In the genomic region with DNA sequence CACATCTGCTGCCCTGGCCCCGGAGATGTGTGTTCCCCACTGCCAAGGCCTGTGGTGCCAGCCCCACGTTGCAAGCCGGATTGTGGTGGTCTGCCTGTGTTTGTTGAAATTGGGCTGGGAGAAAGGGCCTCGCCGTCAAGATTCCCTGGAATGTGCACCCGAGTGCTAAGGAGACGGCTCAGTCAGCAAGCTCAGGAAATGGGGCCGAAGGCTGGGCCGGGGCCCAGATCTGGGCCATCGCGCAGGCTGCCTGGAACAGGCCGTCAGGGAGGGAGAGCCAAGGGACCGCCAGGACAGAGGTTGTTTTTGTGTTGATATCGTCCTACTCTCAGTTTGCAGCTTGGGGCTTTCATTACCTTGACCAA, we compare ENCODE assay signal across 19 cellular contexts.
DNase-seq lines count a peak whose midpoint lies in the region; ATAC-seq and TF ChIP-seq lines count a peak whose summit lies in the region.
"Had no signal": no experiment of that assay in that cellular context is flagged by ENCODE, and none has a peak within 500 bp of the region (broad histone marks: within the 10 kb centered on the region; RNA-seq: fewer than 3 reads in every experiment).

No MANE protein-coding gene starts in this region.

- H4K20me1 ChIP-seq in fibroblast of lung (ENCODE audit: control insufficient read depth, extremely low read depth, insufficient read depth, low read length) = no peaks in the 10 kb centered on the region

- H2AFZ ChIP-seq in fibroblast of lung (ENCODE audit: low read length) = peak overlapping the region; percentile 6

- H3K36me3 ChIP-seq in adipocyte (ENCODE audit: control insufficient read depth, insufficient read depth, low read length, severe bottlenecking) = no peaks in the 10 kb centered on the region
- H3K36me3 ChIP-seq in fibroblast of lung (ENCODE audit: control insufficient read depth, insufficient read depth, low read length) = no peaks in the 10 kb centered on the region
- H3K36me3 ChIP-seq: Peyer's patch, spleen had no signal

- H3K4me1 ChIP-seq in adipocyte (ENCODE audit: control insufficient read depth, insufficient read depth, low read length) (peaks cover 13% of the 10 kb centered on the region), fibroblast of lung (ENCODE audit: control insufficient read depth, extremely low read depth, insufficient read depth, low read length) (peaks cover 12% of the 10 kb centered on the region)
- H3K4me1 ChIP-seq: Peyer's patch, spleen had no signal

- H3K9ac ChIP-seq in adipocyte (ENCODE audit: low read length) = peak overlapping the region; percentile 72
- H3K9ac ChIP-seq in fibroblast of lung (ENCODE audit: insufficient read depth, low read length) = peak overlapping the region; percentile 53

- DNase-seq in adipocyte (ENCODE audit: low read depth) (no peak), fibroblast of lung (ENCODE audit: low read depth in 2 of 2) (peak; percentile 39 to 71), medulla oblongata (ENCODE audit: extremely low spot score) (peak; percentile 63), substantia nigra (lab: John Stamatoyannopoulos, UW) (peak in 27 of 49 donors; percentile 6 to 67 (median 31)), NK-92 (lab: John Stamatoyannopoulos, UW; ENCODE audit: unreplicated experiment) (no peak), COLO829 (ENCODE audit: low spot score) (no peak), NCI-H187 treated with DMSO at 0.1 percent for 48 hours (lab: John Stamatoyannopoulos, UW) (no peak)
- DNase-seq: activated CD8-positive, alpha-beta T cell treated with anti-CD3 and anti-CD28 coated beads for 36 hours; effector CD8-positive, alpha-beta T cell; GF-D8; MV-4-11; NCI-H2081; NCI-H748 treated with DMSO at 0.1 percent for 48 hours; Peyer's patch; spleen; stimulated activated naive B cell treated with anti-CD40 and anti-IgM and Interleukin-4, amounts not matched to agents 10 μg/mL and 1 μg/mL and 100 μg/mL, for 72 hours; SW 1271 had no signal

- ATAC-seq in GM19395 (IDR thresholded peaks at IDR 0.05; ENCODE audit: unreplicated experiment) = no peak
- ATAC-seq: activated CD8-positive, alpha-beta T cell treated with anti-CD3 and anti-CD28 coated beads for 36 hours; activated T-helper 17 cell treated with anti-CD3 and anti-CD28 coated beads, Interleukin-2, amount 50 U/mL, for 72 hours; stimulated activated naive B cell treated with anti-CD40 and anti-IgM and Interleukin-4, amounts not matched to agents 10 μg/mL and 1 μg/mL and 100 μg/mL, for 72 hours had no signal

- H3K4me2 ChIP-seq in fibroblast of lung (ENCODE audit: extremely low read depth, insufficient read depth, low read length) = peak overlapping the region; percentile 28

- H3K27ac ChIP-seq in fibroblast of lung (ENCODE audit: insufficient read depth, low read length) (peak overlapping the region; percentile 71), substantia nigra (ENCODE audit: low read depth, low read length, poor library complexity, severe bottlenecking) (no peak overlapping the region)
- H3K27ac ChIP-seq: spleen had no signal

- TF ChIP-seq CTCF in fibroblast of lung (conservative IDR thresholded peaks at IDR 0.05 in 1 of 2, IDR thresholded peaks at IDR 0.05 in 1 of 2; ENCODE audit: low read depth in 1 of 2, low read length in 2 of 2) = no peak

- no peaks in the 10 kb centered on the region for H3K79me2 ChIP-seq in fibroblast of lung (ENCODE audit: control insufficient read depth, insufficient read depth, low read length)

- H3K9me3 ChIP-seq in adipocyte (ENCODE audit: control insufficient read depth, low read length) (peaks cover 7% of the 10 kb centered on the region), fibroblast of lung (ENCODE audit: control insufficient read depth, insufficient read depth, low read depth, low read length) (no peaks in the 10 kb centered on the region)
- H3K9me3 ChIP-seq: Peyer's patch had no signal

- no peak overlapping the region for H3K4me3 ChIP-seq in adipocyte (ENCODE audit: low read length)
- no peak overlapping the region for H3K4me3 ChIP-seq in fibroblast of lung (replicated peaks in 1 of 4; ENCODE audit: control extremely low read depth in 1 of 4, insufficient read depth in 1 of 4, low read depth in 3 of 4, low read length in 4 of 4)
- H3K4me3 ChIP-seq: Peyer's patch, spleen had no signal

- H3K27me3 ChIP-seq in adipocyte (replicated peaks; ENCODE audit: control insufficient read depth, insufficient read depth, low read length) = no peaks in the 10 kb centered on the region
- H3K27me3 ChIP-seq in fibroblast of lung (ENCODE audit: control insufficient read depth, insufficient read depth, low read length) = peaks cover 3% of the 10 kb centered on the region
- H3K27me3 ChIP-seq: Peyer's patch, spleen had no signal

Comparison
In these comparisons a context has a peak if more than half of its experiments do, and no peak if none do; other contexts are left out.
1. DNase-seq: peak in fibroblast of lung (2 of 2), medulla oblongata (single experiment) and substantia nigra (27 of 49); none in adipocyte (single experiment), NK-92 (single experiment), COLO829 (single experiment) and NCI-H187 treated with DMSO at 0.1 percent for 48 hours (single experiment).